In genomic region chr2:53823639-53824038, GRCh38 we compare ENCODE assay signal across 6 cellular contexts.
A peak's percentile ranks its signal among the peaks of the same experiment; 100 is the strongest.
DNase-seq lines count a peak whose midpoint lies in the region; ATAC-seq and TF ChIP-seq lines count a peak whose summit lies in the region.
"Not testable (repeated sequence)": the region's sequence is repeated elsewhere in the genome, so short reads cannot be mapped to it uniquely, and the experiment has no call there.

No MANE protein-coding gene starts in this region.

- not testable (repeated sequence) for H3K27ac ChIP-seq in WERI-Rb-1

- not testable (repeated sequence) for H3K36me3 ChIP-seq in WERI-Rb-1

- ATAC-seq in HG03159 (IDR thresholded peaks at IDR 0.05; ENCODE audit: unreplicated experiment), result peak; percentile 51

- H3K27me3 ChIP-seq in WERI-Rb-1 (ENCODE audit: insufficient read depth, low read depth, severe bottlenecking), result not testable (repeated sequence)

- DNase-seq in ELR (ENCODE audit: low read depth), result peak; percentile 44
- DNase-seq in NCI-H69 (lab: John Stamatoyannopoulos, UW), result peak; percentile 9
- peak; percentile 31 for DNase-seq in WERI-Rb-1
- DNase-seq in cardiac fibroblast (ENCODE audit: low read depth in 2 of 2), result peak in 1 of 2 donors; percentile 11
- not testable (repeated sequence) for DNase-seq in retinal pigment epithelial cell (ENCODE audit: low read depth)

- TF ChIP-seq CTCF in WERI-Rb-1 (IDR thresholded peaks at IDR 0.05; ENCODE audit: low read depth, low read length) (peak; percentile 16; the same call in 1 of the 2 replicates), cardiac fibroblast (IDR thresholded peaks at IDR 0.05; ENCODE audit: low read depth, low read length) (peak; percentile 17), retinal pigment epithelial cell (conservative IDR thresholded peaks at IDR 0.05; ENCODE audit: low read depth, low read length) (peak; percentile 17)

- H3K4me3 ChIP-seq in WERI-Rb-1 (ENCODE audit: low read depth, low read length); cardiac fibroblast (replicated peaks in 1 of 2; ENCODE audit: low read depth in 2 of 2, low read length in 2 of 2); retinal pigment epithelial cell (ENCODE audit: low read length): not testable (repeated sequence)

- not testable (repeated sequence) for H3K9me3 ChIP-seq in WERI-Rb-1 (ENCODE audit: severe bottlenecking)
